23 cellular contexts compared by ENCODE assay signal in genomic region chr1:95238304-95238703, GRCh38.
"Had no signal": no experiment of that assay in that cellular context is flagged by ENCODE, and none has a peak within 500 bp of the region (broad histone marks: within the 10 kb centered on the region; RNA-seq: fewer than 3 reads in every experiment).

No MANE protein-coding gene starts in this region.

- H3K27ac Mint-ChIP-seq: dendritic cell treated with granulocyte-macrophage colony-stimulating factor and Interleukin-4, amounts not matched to agents 40 ng/mL and 50 ng/mL, for 4 days; progenitor cell of endocrine pancreas had no signal

- H3K36me3 ChIP-seq: lower lobe of right lung had no signal

- H3K27me3 ChIP-seq: hepatocyte, pancreas, right lobe of liver, spleen, stomach had no signal

- H3K27ac ChIP-seq: hepatocyte, left ventricle myocardium inferior, lower lobe of right lung, pancreas, right lobe of liver, spleen, stomach had no signal

- H2AFZ ChIP-seq: hepatocyte had no signal

- H3K4me3 ChIP-seq: hepatocyte, left ventricle myocardium inferior, lower lobe of right lung, pancreas, right lobe of liver, spleen, stomach had no signal

- H3K27me3 Mint-ChIP-seq: effector memory CD8-positive, alpha-beta T cell; memory B cell; progenitor cell of endocrine pancreas had no signal

- H3K4me3 Mint-ChIP-seq: dendritic cell treated with granulocyte-macrophage colony-stimulating factor and Interleukin-4, amounts not matched to agents 40 ng/mL and 50 ng/mL, for 4 days; effector memory CD8-positive, alpha-beta T cell; memory B cell had no signal

- H3K4me2 ChIP-seq: hepatocyte had no signal

- H3K9me3 ChIP-seq: pancreas, right lobe of liver had no signal

- H3K9me3 Mint-ChIP-seq: dendritic cell treated with granulocyte-macrophage colony-stimulating factor and Interleukin-4, amounts not matched to agents 40 ng/mL and 50 ng/mL, for 4 days; effector memory CD8-positive, alpha-beta T cell had no signal

- ATAC-seq: effector memory CD8-positive, alpha-beta T cell; left cardiac atrium; lower lobe of right lung; pancreas; right lobe of liver had no signal

- DNase-seq: effector memory CD8-positive, alpha-beta T cell; erythroblast; foreskin melanocyte; kidney; left cardiac atrium; left ventricle myocardium inferior; lower lobe of right lung; midbrain; occipital lobe; pancreas; right lobe of liver; spleen; stimulated activated CD4-positive, alpha-beta T cell treated with anti-CD3 and anti-CD28 coated beads, Interleukin-15, amount 100 ng/mL, for 24 hours; stimulated activated CD4-positive, alpha-beta T cell treated with anti-CD3 and anti-CD28 coated beads, Interleukin-1b, Interleukin-23, amount 100 ng/mL, for 48 hours; stimulated activated CD4-positive, alpha-beta T cell treated with anti-CD3 and anti-CD28 coated beads, Interleukin-4, amount 100 ng/mL, for 24 hours; stimulated activated naive CD4-positive, alpha-beta T cell; stomach; substantia nigra; trophoblast cell had no signal
